ENCODE assay signal across 8 cellular contexts in genomic region chr1:226308723-226309397, GRCh38. TPM values are rescaled to one million over a fixed set of nuclear protein-coding genes. Genes with fewer than 3 reads are reported as not detected.
DNase-seq lines count a peak whose midpoint lies in the region; ATAC-seq and TF ChIP-seq lines count a peak whose summit lies in the region.

LIN9 (minus strand) TSS chr1:226309164; CDS start chr1:226309139, 25 bp downstream.

- no peaks in the 10 kb centered on the region for H3K36me3 ChIP-seq in RWPE2 (ENCODE audit: low read depth)

- TF ChIP-seq CTCF in LNCAP (IDR thresholded peaks at IDR 0.05) (0 out of 2 replicates have a peak, but pooled peaks have one; percentile 6), RWPE2 (IDR thresholded peaks at IDR 0.05; ENCODE audit: poor library complexity, severe bottlenecking) (no peak), nephron progenitor cell (IDR thresholded peaks at IDR 0.05) (no peak)

- peak within 1 kb of the TSS; percentile 58 for H3K27ac ChIP-seq in RWPE2 (ENCODE audit: poor library complexity, severe bottlenecking)

- H3K4me1 Mint-ChIP-seq in activated T-helper 2 cell treated with anti-CD3 and anti-CD28 coated beads, Interferon-gamma antibody, Interleukin-2, Interleukin-4, amounts not matched to agents 10 μg/mL and 5 μg/mL and 100 μg/mL, durations not matched to agents 14 hours and 24 hours and 36 hours (ENCODE audit: low read depth), result peaks cover 26% of the 10 kb centered on the region
- H3K4me1 Mint-ChIP-seq in nephron progenitor cell, result peaks cover 44% of the 10 kb centered on the region

- peak within 1 kb of the TSS; percentile 84 for H3K4me3 ChIP-seq in RWPE2 (ENCODE audit: severe bottlenecking)

- intact Hi-C loops in activated T-helper 2 cell treated with anti-CD3 and anti-CD28 coated beads, Interferon-gamma antibody, Interleukin-2, Interleukin-4, amounts not matched to agents 10 μg/mL and 5 μg/mL and 100 μg/mL, durations not matched to agents 14 hours and 24 hours and 36 hours (cut with micrococcal nuclease), result loop anchor here (2.0 to 10.0 kb wide), 4 partner anchors 24 to 244 kb away; partner anchors contain the start of genes ACBD3, H3-3A and PARP1

- H3K4me3 Mint-ChIP-seq in activated T-helper 2 cell treated with anti-CD3 and anti-CD28 coated beads, Interferon-gamma antibody, Interleukin-2, Interleukin-4, amounts not matched to agents 10 μg/mL and 5 μg/mL and 100 μg/mL, durations not matched to agents 14 hours and 24 hours and 36 hours (ENCODE audit: low read depth), result peak within 1 kb of the TSS; percentile 89
- peak within 1 kb of the TSS; percentile 94 for H3K4me3 Mint-ChIP-seq in nephron progenitor cell

- peaks cover 6% of the 10 kb centered on the region for H3K4me1 ChIP-seq in RWPE2 (ENCODE audit: insufficient read depth, poor library complexity, severe bottlenecking)

- no peaks in the 10 kb centered on the region for H3K9me3 Mint-ChIP-seq in activated T-helper 2 cell treated with anti-CD3 and anti-CD28 coated beads, Interferon-gamma antibody, Interleukin-2, Interleukin-4, amounts not matched to agents 10 μg/mL and 5 μg/mL and 100 μg/mL, durations not matched to agents 14 hours and 24 hours and 36 hours
- H3K9me3 Mint-ChIP-seq in nephron progenitor cell, result no peaks in the 10 kb centered on the region

- DNase-seq in EL (peak; percentile 92), GOT3 (lab: John Stamatoyannopoulos, UW) (peak; percentile 81), RWPE2 (ENCODE audit: low spot score) (peak; percentile 77), fibroblast of the conjunctiva (ENCODE audit: low read depth) (peak; percentile 75), nephron progenitor cell (peak; percentile 97)
- peak; percentile 89 for DNase-seq in activated T-helper 2 cell treated with anti-CD3 and anti-CD28 coated beads, Interferon-gamma antibody, Interleukin-2, Interleukin-4, amounts not matched to agents 10 μg/mL and 5 μg/mL and 100 μg/mL, durations not matched to agents 14 hours and 24 hours and 36 hours (ENCODE audit: low spot score)
- DNase-seq in stimulated activated naive CD8-positive, alpha-beta T cell treated with anti-CD3 and anti-CD28 coated beads, Interleukin-15, Interleukin-2, amounts not matched to agents 100 U/mL and 50 U/mL, for 24 hours, result peak; percentile 95

- H3K27me3 Mint-ChIP-seq in activated T-helper 2 cell treated with anti-CD3 and anti-CD28 coated beads, Interferon-gamma antibody, Interleukin-2, Interleukin-4, amounts not matched to agents 10 μg/mL and 5 μg/mL and 100 μg/mL, durations not matched to agents 14 hours and 24 hours and 36 hours (ENCODE audit: low read depth), result peaks cover 19% of the 10 kb centered on the region
- H3K27me3 Mint-ChIP-seq in nephron progenitor cell (ENCODE audit: low read depth, poor library complexity), result peaks cover 3% of the 10 kb centered on the region

- ATAC-seq in RWPE2 (ENCODE audit: low read depth), result peak; percentile 82
- peak; percentile 91 for ATAC-seq in stimulated activated naive CD8-positive, alpha-beta T cell treated with anti-CD3 and anti-CD28 coated beads, Interleukin-15, Interleukin-2, amounts not matched to agents 100 U/mL and 50 U/mL, for 24 hours

- H3K9me3 ChIP-seq in RWPE2 (ENCODE audit: severe bottlenecking), result no peaks in the 10 kb centered on the region

- H3K36me3 Mint-ChIP-seq in activated T-helper 2 cell treated with anti-CD3 and anti-CD28 coated beads, Interferon-gamma antibody, Interleukin-2, Interleukin-4, amounts not matched to agents 10 μg/mL and 5 μg/mL and 100 μg/mL, durations not matched to agents 14 hours and 24 hours and 36 hours (ENCODE audit: low read depth), result no peaks in the 10 kb centered on the region
- H3K36me3 Mint-ChIP-seq in nephron progenitor cell (ENCODE audit: low read depth), result peaks cover 6% of the 10 kb centered on the region

- H3K27me3 ChIP-seq in RWPE2 (ENCODE audit: insufficient read depth, poor library complexity, severe bottlenecking), result no peaks in the 10 kb centered on the region

- peak within 1 kb of the TSS; percentile 80 for H3K27ac Mint-ChIP-seq in activated T-helper 2 cell treated with anti-CD3 and anti-CD28 coated beads, Interferon-gamma antibody, Interleukin-2, Interleukin-4, amounts not matched to agents 10 μg/mL and 5 μg/mL and 100 μg/mL, durations not matched to agents 14 hours and 24 hours and 36 hours
- peak within 1 kb of the TSS; percentile 90 for H3K27ac Mint-ChIP-seq in nephron progenitor cell

RNA-seq across cellular contexts. Expression of gene LIN9, which starts in this region (rescaled TPM):
- total RNA-seq in activated T-helper 2 cell treated with anti-CD3 and anti-CD28 coated beads, Interferon-gamma antibody, Interleukin-2, Interleukin-4, amounts not matched to agents 10 μg/mL and 5 μg/mL and 100 μg/mL, durations not matched to agents 14 hours and 24 hours and 36 hours, result 9.7 and 12.7 TPM in 2 replicates

Comparison
In these comparisons a context has a peak if more than half of its experiments do, and no peak if none do; other contexts are left out.
1. Peak in every context shown above with its lines: DNase-seq, ATAC-seq, H3K4me3 ChIP-seq and H3K27ac ChIP-seq.